Comparison of ENCODE assay signal across 8 cellular contexts in genomic region chr1:25997759-25998074, GRCh38. TPM values are rescaled to one million over a fixed set of nuclear protein-coding genes. Genes with fewer than 3 reads are reported as not detected.
DNase-seq lines count a peak whose midpoint lies in the region; ATAC-seq lines count a peak whose summit lies in the region.

Gene PAFAH2 (minus strand): TSS chr1:25998063. CDS start chr1:25990816, 7,247 bp downstream.

- peaks cover 22 to 34% (median 29%) of the 10 kb centered on the region in 4 donors for H3K4me1 Mint-ChIP-seq in CD4-positive, alpha-beta memory T cell
- peaks cover 26% of the 10 kb centered on the region for H3K4me1 Mint-ChIP-seq in activated naive CD8-positive, alpha-beta T cell treated with anti-CD3 and anti-CD28 coated beads for 36 hours

- peak within 1 kb of the TSS; percentile 92 to 96 (median 94) for H3K4me3 Mint-ChIP-seq in CD4-positive, alpha-beta memory T cell
- H3K4me3 Mint-ChIP-seq in activated naive CD8-positive, alpha-beta T cell treated with anti-CD3 and anti-CD28 coated beads for 36 hours: peak within 1 kb of the TSS; percentile 97

- H3K4me3 ChIP-seq in CD4-positive, alpha-beta memory T cell (ENCODE audit: low read length in 2 of 2): peak within 1 kb of the TSS; percentile 67 to 86
- peak within 1 kb of the TSS; percentile 83 for H3K4me3 ChIP-seq in iPS-15b (ENCODE audit: low read depth, low read length)

- DNase-seq in CD4-positive, alpha-beta memory T cell: no peak
- DNase-seq in activated naive CD8-positive, alpha-beta T cell treated with anti-CD3 and anti-CD28 coated beads for 36 hours: no peak
- no peak for DNase-seq in stimulated activated naive CD8-positive, alpha-beta T cell treated with anti-CD3 and anti-CD28 coated beads, Interleukin-15, Interleukin-2, amounts not matched to agents 100 U/mL and 50 U/mL, for 24 hours
- DNase-seq in NCI-H446 treated with DMSO at 0.1 percent for 48 hours (lab: John Stamatoyannopoulos, UW) (no peak), NCI-H82 (lab: John Stamatoyannopoulos, UW) (no peak)

- peak within 1 kb of the TSS; percentile 97 to 99 (median 98) for H3K27ac Mint-ChIP-seq in CD4-positive, alpha-beta memory T cell
- H3K27ac Mint-ChIP-seq in activated naive CD8-positive, alpha-beta T cell treated with anti-CD3 and anti-CD28 coated beads for 36 hours: peak within 1 kb of the TSS; percentile 98

- peak within 1 kb of the TSS; percentile 71 for H3K9ac ChIP-seq in iPS-15b (ENCODE audit: low read depth, low read length)

- H3K9me3 ChIP-seq in CD4-positive, alpha-beta memory T cell (ENCODE audit: control insufficient read depth in 1 of 2, low read length in 2 of 2): no peaks in the 10 kb centered on the region
- no peaks in the 10 kb centered on the region for H3K9me3 ChIP-seq in iPS-15b (ENCODE audit: control insufficient read depth, insufficient read depth, low read length)

- POLR2A ChIA-PET in CD4-positive, alpha-beta memory T cell (lab: Charles Lee; ENCODE audit: partially characterized antibody): interaction anchor here (0.7 to 4.4 kb wide), 18 partner anchors 10 to 756 kb away, joined by 3 to 73 read pairs (median 6); partner anchors contain the start of genes AUNIP, HMGN2, MTFR1L and PAQR7

- intact Hi-C loops in CD4-positive, alpha-beta memory T cell (cut with micrococcal nuclease): loop anchor here (1.0 to 5.0 kb wide), 6 partner anchors 26 to 380 kb away; partner anchors contain the start of gene MAN1C1

- H3K36me3 ChIP-seq in CD4-positive, alpha-beta memory T cell (ENCODE audit: insufficient read depth, low read length): no peaks in the 10 kb centered on the region
- H3K36me3 ChIP-seq in iPS-15b (ENCODE audit: control insufficient read depth, insufficient read depth, low read length): no peaks in the 10 kb centered on the region

- peak within 1 kb of the TSS; percentile 84 for H3K27ac ChIP-seq in CD4-positive, alpha-beta memory T cell (ENCODE audit: low read depth, low read length)

- peaks cover 33% of the 10 kb centered on the region for H3K4me1 ChIP-seq in CD4-positive, alpha-beta memory T cell (ENCODE audit: insufficient read depth, low read length)
- H3K4me1 ChIP-seq in iPS-15b (ENCODE audit: control insufficient read depth, insufficient read depth, low read length): peaks cover 15% of the 10 kb centered on the region

- H3K27me3 Mint-ChIP-seq in CD4-positive, alpha-beta memory T cell: no peaks in the 10 kb centered on the region
- H3K27me3 Mint-ChIP-seq in activated naive CD8-positive, alpha-beta T cell treated with anti-CD3 and anti-CD28 coated beads for 36 hours: no peaks in the 10 kb centered on the region

- peaks cover 0 to 2% (median 0%) of the 10 kb centered on the region in 8 donors for H3K9me3 Mint-ChIP-seq in CD4-positive, alpha-beta memory T cell
- no peaks in the 10 kb centered on the region for H3K9me3 Mint-ChIP-seq in activated naive CD8-positive, alpha-beta T cell treated with anti-CD3 and anti-CD28 coated beads for 36 hours

- H3K36me3 Mint-ChIP-seq in CD4-positive, alpha-beta memory T cell: peaks cover 0 to 9% of the 10 kb centered on the region in 2 donors
- peaks cover 2% of the 10 kb centered on the region for H3K36me3 Mint-ChIP-seq in activated naive CD8-positive, alpha-beta T cell treated with anti-CD3 and anti-CD28 coated beads for 36 hours

- H3K27me3 ChIP-seq in CD4-positive, alpha-beta memory T cell (ENCODE audit: insufficient read depth, low read length): no peaks in the 10 kb centered on the region
- peaks cover 2% of the 10 kb centered on the region for H3K27me3 ChIP-seq in iPS-15b (ENCODE audit: control insufficient read depth, insufficient read depth, low read length)

- CTCF ChIA-PET in CD4-positive, alpha-beta memory T cell (lab: Charles Lee; ENCODE audit: partially characterized antibody): interaction anchor here (0.7 to 12.9 kb wide), 18 partner anchors 9 to 153 kb away, joined by 3 to 583 read pairs (median 5); partner anchors contain the start of gene PDIK1L

- ATAC-seq in HG02981 (IDR thresholded peaks at IDR 0.05; ENCODE audit: unreplicated experiment) (peak; percentile 18), GM18858 (IDR thresholded peaks at IDR 0.05; ENCODE audit: unreplicated experiment) (no peak)
- ATAC-seq in stimulated activated naive CD8-positive, alpha-beta T cell treated with anti-CD3 and anti-CD28 coated beads, Interleukin-15, Interleukin-2, amounts not matched to agents 100 U/mL and 50 U/mL, for 24 hours: peak; percentile 6

RNA-seq across cellular contexts. Expression of gene PAFAH2, which starts in this region (rescaled TPM):
- 10 to 100 TPM; 18.3 to 20.0 TPM for total RNA-seq in CD4-positive, alpha-beta memory T cell
- 10 to 100 TPM; 10.1 to 12.3 TPM for polyA plus RNA-seq in CD4-positive, alpha-beta memory T cell
- total RNA-seq in activated naive CD8-positive, alpha-beta T cell treated with anti-CD3 and anti-CD28 coated beads for 36 hours: 1 to 10 TPM; 8.6 to 8.8 TPM
